ENCODE assay signal across 17 cellular contexts in the genomic region with DNA sequence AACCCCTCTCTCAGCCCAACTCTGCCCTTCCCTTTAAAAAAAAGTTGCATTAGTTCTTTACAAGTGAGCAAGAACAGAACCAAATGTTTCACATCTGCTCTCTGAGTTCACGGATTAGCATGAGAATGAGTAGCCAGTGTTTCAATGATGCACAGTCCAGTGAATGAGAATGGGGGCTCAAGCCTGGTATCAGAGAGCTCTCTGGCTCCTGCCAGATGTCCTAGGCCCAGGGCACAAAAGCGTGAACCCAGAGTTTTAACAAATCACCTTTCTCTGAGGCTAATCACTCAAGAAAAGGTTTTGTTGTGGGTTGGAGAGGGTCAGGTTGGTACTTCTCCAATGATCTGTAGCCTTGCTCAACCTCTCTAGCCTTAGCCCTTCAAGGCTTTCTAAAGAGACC. TPM values are rescaled to one million over a fixed set of nuclear protein-coding genes. Genes with fewer than 3 reads are reported as not detected.
DNase-seq lines count a peak whose midpoint lies in the region; ATAC-seq, FAIRE-seq and TF ChIP-seq lines count a peak whose summit lies in the region.
"Had no signal": no experiment of that assay in that cellular context is flagged by ENCODE, and none has a peak within 500 bp of the region (broad histone marks: within the 10 kb centered on the region; RNA-seq: fewer than 3 reads in every experiment).

No MANE protein-coding gene starts in this region.

- no peak overlapping the region for H4K91ac ChIP-seq in H1 (replicated peaks; ENCODE audit: insufficient read length, low read length)

- H4K20me1 ChIP-seq in H1 (replicated peaks in 1 of 2; ENCODE audit: control insufficient read depth in 1 of 2, insufficient read depth in 2 of 2, low read length in 2 of 2): no peaks in the 10 kb centered on the region
- no peaks in the 10 kb centered on the region for H4K20me1 ChIP-seq in neural progenitor cell (ENCODE audit: low read depth)

- no peak overlapping the region for H3K56ac ChIP-seq in H1 (replicated peaks; ENCODE audit: insufficient read length, low read depth, low read length)

- ATAC-seq in GM19395 (IDR thresholded peaks at IDR 0.05; ENCODE audit: unreplicated experiment): no peak

- H2BK12ac ChIP-seq in H1 (ENCODE audit: low read depth, low read length): no peak overlapping the region

- H3K4me1 Mint-ChIP-seq in neural progenitor cell: peaks cover 25% of the 10 kb centered on the region
- H3K4me1 Mint-ChIP-seq: B cell had no signal

- H3K9me3 ChIP-seq in HUES64 (ENCODE audit: insufficient read depth, low read depth, low read length): no peaks in the 10 kb centered on the region
- H3K9me3 ChIP-seq in H1 (ENCODE audit: insufficient read depth in 2 of 2, low read depth in 1 of 2, low read length in 1 of 2): no peaks in the 10 kb centered on the region
- no peaks in the 10 kb centered on the region for H3K9me3 ChIP-seq in neural progenitor cell (ENCODE audit: low read depth)

- no peak for TF ChIP-seq RAD21 in H1 (IDR thresholded peaks at IDR 0.05 in 1 of 2, conservative IDR thresholded peaks at IDR 0.05 in 1 of 2; ENCODE audit: low read depth in 2 of 2, low read length in 2 of 2)

- H3K4me1 ChIP-seq in HUES64 (ENCODE audit: insufficient read depth, low read length): peaks cover 37% of the 10 kb centered on the region
- peaks cover 0 to 8% (median 5%) of the 10 kb centered on the region in 4 experiments; a peak in 3 of 7 replicates for H3K4me1 ChIP-seq in H1 (replicated peaks in 1 of 4; ENCODE audit: control insufficient read depth in 3 of 4, insufficient read depth in 4 of 4, low read length in 3 of 4)
- H3K4me1 ChIP-seq in neural progenitor cell: peaks cover 63% of the 10 kb centered on the region

- H3K79me2 ChIP-seq in H1 (ENCODE audit: control insufficient read depth in 1 of 2, insufficient read depth in 2 of 2, low read length in 2 of 2) (no peaks in the 10 kb centered on the region), neural progenitor cell (ENCODE audit: low read depth) (no peaks in the 10 kb centered on the region)

- no peaks in the 10 kb centered on the region for H3K79me1 ChIP-seq in H1 (ENCODE audit: low read depth, low read length)

- DNase-seq in H1 (ENCODE audit: low read depth in 1 of 2, low spot score in 2 of 2) (no peak), neural progenitor cell (ENCODE audit: low spot score) (peak; percentile 90), cerebellum (ENCODE audit: low spot score) (no peak), SIG-M5 (lab: John Stamatoyannopoulos, UW) (no peak)
- no peak for DNase-seq in stimulated activated CD4-positive, alpha-beta T cell treated with anti-CD3 and anti-CD28 coated beads, Interleukin-12 subunit alpha, Interleukin-12 subunit beta, amount 100 ng/mL, for 4 hours
- DNase-seq: C1 segment of cervical spinal cord; CD4-positive, alpha-beta T cell; DMS79; GOT3; HCEC 1CT; HFFc6 had no signal

- no peak overlapping the region for H3K4me3 Mint-ChIP-seq in neural progenitor cell
- H3K4me3 Mint-ChIP-seq: B cell; CD4-positive, alpha-beta T cell; HFFc6 had no signal

- 84% methylated on average over 2 of the region's 2 CpGs for WGBS in HUES64
- whole genome bisulfite sequencing in H1 (ENCODE audit: extremely low coverage in 1 of 2, insufficient coverage in 1 of 2, insufficient read length in 1 of 2, insufficient replicate concordance in 2 of 2, low coverage in 1 of 2, low lambda C conversion rate in 2 of 2, missing lambda C conversion rate in 1 of 2), 2 experiments: 86% methylated on average over 2 of the region's 2 CpGs; no CpG with 5 or more reads in 1 of the 2 experiments

- no peaks in the 10 kb centered on the region for H3K9me3 Mint-ChIP-seq in neural progenitor cell
- H3K9me3 Mint-ChIP-seq: CD4-positive, alpha-beta T cell; HFFc6 had no signal

- H3F3A ChIP-seq in neural progenitor cell (ENCODE audit: low read depth): peaks cover 42% of the 10 kb centered on the region

- H2AK5ac ChIP-seq in H1 (ENCODE audit: low read depth, low read length): no peak overlapping the region

- H2BK5ac ChIP-seq in H1 (ENCODE audit: low read depth, low read length): no peak overlapping the region

- TF ChIP-seq CTCF in H1 (IDR thresholded peaks at IDR 0.05; ENCODE audit: control extremely low read depth in 1 of 3, insufficient read depth in 1 of 3, low read depth in 1 of 3, low read length in 3 of 3) (no peak), neural progenitor cell (IDR thresholded peaks at IDR 0.05) (no peak)

- H3K23me2 ChIP-seq in H1 (ENCODE audit: low read depth, low read length): no peaks in the 10 kb centered on the region

- H3K14ac ChIP-seq in H1 (ENCODE audit: insufficient read length): no peak overlapping the region

- no peak overlapping the region for H3K4me3 ChIP-seq in HUES64 (ENCODE audit: low read length)
- no peak overlapping the region for H3K4me3 ChIP-seq in H1 (ENCODE audit: extremely low read depth in 1 of 4, insufficient read depth in 2 of 4, low read depth in 3 of 4, low read length in 4 of 4)
- H3K4me3 ChIP-seq in neural progenitor cell: no peak overlapping the region

- no peak overlapping the region for H3K18ac ChIP-seq in H1 (ENCODE audit: extremely low read depth, low read length)

- H3K36me3 ChIP-seq in HUES64 (ENCODE audit: insufficient read depth, low read length) (no peaks in the 10 kb centered on the region), H1 (ENCODE audit: control insufficient read depth in 2 of 4, insufficient read depth in 4 of 4, low read length in 3 of 4) (no peaks in the 10 kb centered on the region), neural progenitor cell (no peaks in the 10 kb centered on the region)

- TF ChIP-seq POLR2A in H1 (IDR thresholded peaks at IDR 0.05; ENCODE audit: control extremely low read depth in 1 of 2, low read depth in 2 of 2, low read length in 2 of 2): no peak

- no peak overlapping the region for H4K5ac ChIP-seq in H1 (ENCODE audit: insufficient read length, low read depth, low read length)

- no peaks in the 10 kb centered on the region for H3K36me3 Mint-ChIP-seq in neural progenitor cell

- no peak overlapping the region for H3K23ac ChIP-seq in H1 (ENCODE audit: insufficient read length)

- H4K8ac ChIP-seq in H1 (ENCODE audit: extremely low read depth, insufficient read depth, low read length): no peak overlapping the region

- no peak overlapping the region for H3K4me2 ChIP-seq in H1 (ENCODE audit: insufficient read depth in 1 of 2, low read depth in 2 of 2, low read length in 2 of 2)
- H3K4me2 ChIP-seq in neural progenitor cell: peak overlapping the region; percentile 62

- POLR2A ChIA-PET in H1 (lab: Charles Lee; ENCODE audit: partially characterized antibody): no interaction called here

- H3K27ac Mint-ChIP-seq in neural progenitor cell: peak overlapping the region; percentile 93
- H3K27ac Mint-ChIP-seq: B cell; CD4-positive, alpha-beta T cell; HFFc6 had no signal

- H2BK120ac ChIP-seq in H1 (replicated peaks; ENCODE audit: low read depth, low read length): no peak overlapping the region

- H2BK15ac ChIP-seq in H1 (ENCODE audit: low read length): no peak overlapping the region

- H3K4ac ChIP-seq in H1 (replicated peaks; ENCODE audit: insufficient read length, low read depth, low read length): no peak overlapping the region

- peak overlapping the region; percentile 52; the same call in 1 of the 2 replicates for H3K27ac ChIP-seq in HUES64 (ENCODE audit: low read depth, low read length)
- no peak overlapping the region for H3K27ac ChIP-seq in H1 (ENCODE audit: low read depth, low read length)
- peak overlapping the region; percentile 70 for H3K27ac ChIP-seq in neural progenitor cell

- H2AFZ ChIP-seq in H1 (ENCODE audit: low read length) (peak overlapping the region; percentile 63; the same call in 1 of the 2 replicates), neural progenitor cell (replicated peaks) (no peak overlapping the region)

- H3K27me3 ChIP-seq in HUES64 (ENCODE audit: insufficient read depth, low read length) (no peaks in the 10 kb centered on the region), H1 (replicated peaks in 1 of 4; ENCODE audit: control insufficient read depth in 3 of 4, extremely low read depth in 1 of 4, insufficient read depth in 3 of 4, low read length in 3 of 4) (no peaks in the 10 kb centered on the region), neural progenitor cell (no peaks in the 10 kb centered on the region)

- TF ChIP-seq EP300 in H1 (IDR thresholded peaks at IDR 0.05; ENCODE audit: borderline replicate concordance in 1 of 2, low read depth in 2 of 2, low read length in 2 of 2): no peak

- no peak overlapping the region for H3K9ac ChIP-seq in HUES64 (ENCODE audit: low read depth, low read length)
- H3K9ac ChIP-seq in H1 (replicated peaks in 1 of 4; ENCODE audit: extremely low read depth in 1 of 4, low read depth in 3 of 4, low read length in 3 of 4): no peak overlapping the region
- no peak overlapping the region for H3K9ac ChIP-seq in neural progenitor cell

- CTCF ChIA-PET in H1 (lab: Charles Lee; ENCODE audit: partially characterized antibody): no interaction called here

- H2BK20ac ChIP-seq in H1 (ENCODE audit: low read length): no peak overlapping the region

- no peak for FAIRE-seq in H1 (lab: Jason Lieb, UNC)
- FAIRE-seq: A204.1, G401.6, GM12891 had no signal

- peaks cover 3% of the 10 kb centered on the region for H3K27me3 Mint-ChIP-seq in neural progenitor cell (ENCODE audit: insufficient read depth, low read depth)

TF ChIP-seq in H1, 55 proteins besides CTCF, POLR2A, EP300 and RAD21:
- TF ChIP-seq KDM5A (IDR thresholded peaks at IDR 0.05; ENCODE audit: low read length) (no peak), CEBPB (IDR thresholded peaks at IDR 0.05; ENCODE audit: low read depth, low read length) (no peak)

RNA-seq across cellular contexts. Expression of gene HS3ST3A1, which starts 41.5 kb away (rescaled TPM):
- polyA plus RNA-seq in HUES64 (2013, experiment 1 of 2): 4.6 TPM
- polyA plus RNA-seq in HUES64 (2013, experiment 2 of 2): 3.9 TPM
- 5.4 and 6.6 TPM in 2 replicates for total RNA-seq in H1 (2021; fragmentation: NEBNext Ultra II Directional; extraction: Animal tissue kit (Norgen Biotek cat#: 25700))
- polyA plus RNA-seq in H1 (2011; rRNA removed): 5.7 and 6.5 TPM in 2 replicates
- polyA plus RNA-seq in H1 (2011; cell fraction: cytosol; rRNA removed): 5.6 TPM
- 6.4 TPM for polyA plus RNA-seq in H1 (2011; cell fraction: nucleus; rRNA removed)
- polyA plus RNA-seq in H1 (2012, experiment 1 of 2): 2.0 to 6.3 TPM (median 4.6 TPM) in 4 replicates
- 3.0 TPM for polyA plus RNA-seq in H1 (2012, experiment 2 of 2)
- 9.7 TPM for polyA plus RNA-seq in H1 (2013, experiment 1 of 2)
- polyA plus RNA-seq in H1 (2013, experiment 2 of 2): 11.3 TPM
- polyA minus RNA-seq in H1 (2011; rRNA and poly(A)+ RNA removed): 3.8 and 4.0 TPM in 2 replicates
- 16.3 TPM for polyA minus RNA-seq in H1 (2011; cell fraction: cytosol; rRNA and poly(A)+ RNA removed)
- polyA minus RNA-seq in H1 (2011; cell fraction: nucleus; rRNA and poly(A)+ RNA removed): 13.0 TPM
- total RNA-seq in neural progenitor cell (ENCODE audit: low replicate concordance): 3.0 and 8.4 TPM in 2 replicates
- total RNA-seq in cerebellum: 2.0 TPM
